Comparison of ENCODE assay signal across 1 cellular context in genomic region chr7:105439174-105439893, GRCh38.
TF ChIP-seq lines count a peak whose summit lies in the region.

No MANE protein-coding gene starts in this region.

TF ChIP-seq in GM12878, 131 proteins besides CTCF, POLR2A, EP300 and RAD21 (continued from another document):
- TF ChIP-seq ATF7 (IDR thresholded peaks at IDR 0.05; ENCODE audit: low read depth) (no peak), RUNX3 (IDR thresholded peaks at IDR 0.05; ENCODE audit: low read length) (no peak), SMARCA5 (IDR thresholded peaks at IDR 0.05) (no peak), RB1 (IDR thresholded peaks at IDR 0.05; ENCODE audit: borderline replicate concordance) (no peak), ZNF622 (IDR thresholded peaks at IDR 0.05) (no peak), SUZ12 (IDR thresholded peaks at IDR 0.05; ENCODE audit: unreplicated experiment) (no peak), CREB1 (IDR thresholded peaks at IDR 0.05; ENCODE audit: low read depth) (no peak), NFXL1 (IDR thresholded peaks at IDR 0.05; ENCODE audit: borderline replicate concordance) (no peak), HDAC2 (IDR thresholded peaks at IDR 0.05) (no peak), ZNF217 (IDR thresholded peaks at IDR 0.05) (no peak)
